1 cellular context compared by ENCODE assay signal in the genomic region with DNA sequence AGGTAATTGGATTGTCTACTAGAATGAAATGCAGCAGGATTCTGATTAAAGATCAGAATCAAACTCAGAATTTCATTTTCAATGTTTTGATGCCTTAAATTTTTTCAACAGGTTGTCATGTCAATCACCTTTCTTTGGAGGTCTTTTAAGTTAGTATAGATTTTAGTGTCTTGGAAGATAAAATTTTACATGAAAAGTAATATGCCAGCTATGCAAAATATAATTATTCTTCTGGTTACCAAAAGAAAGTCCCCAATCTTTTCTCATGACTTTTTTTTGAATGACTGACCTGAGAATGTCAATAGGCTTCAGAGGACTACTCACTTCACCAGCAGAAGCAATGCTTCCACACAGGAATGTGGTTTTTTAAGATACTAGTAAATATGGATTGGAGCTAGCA.
A peak's percentile ranks its signal among the peaks of the same experiment; 100 is the strongest.
TF ChIP-seq lines count a peak whose summit lies in the region.

No MANE protein-coding gene starts in this region.

TF ChIP-seq in IMR-90, 13 proteins besides CTCF, POLR2A, EP300 and RAD21 (continued from another document):
- TF ChIP-seq CEBPB (IDR thresholded peaks at IDR 0.05; ENCODE audit: low read depth, low read length), result no peak
- TF ChIP-seq NFE2L2 (IDR thresholded peaks at IDR 0.05; ENCODE audit: low read depth, low read length), result no peak
- no peak for TF ChIP-seq CHD1 (IDR thresholded peaks at IDR 0.05; ENCODE audit: low read depth, low read length)
- no peak for TF ChIP-seq SMC3 (IDR thresholded peaks at IDR 0.05; ENCODE audit: low read depth, low read length)
- peak; percentile 51 for TF ChIP-seq MAFK (IDR thresholded peaks at IDR 0.05; ENCODE audit: low read depth, low read length)
